In the genomic region with DNA sequence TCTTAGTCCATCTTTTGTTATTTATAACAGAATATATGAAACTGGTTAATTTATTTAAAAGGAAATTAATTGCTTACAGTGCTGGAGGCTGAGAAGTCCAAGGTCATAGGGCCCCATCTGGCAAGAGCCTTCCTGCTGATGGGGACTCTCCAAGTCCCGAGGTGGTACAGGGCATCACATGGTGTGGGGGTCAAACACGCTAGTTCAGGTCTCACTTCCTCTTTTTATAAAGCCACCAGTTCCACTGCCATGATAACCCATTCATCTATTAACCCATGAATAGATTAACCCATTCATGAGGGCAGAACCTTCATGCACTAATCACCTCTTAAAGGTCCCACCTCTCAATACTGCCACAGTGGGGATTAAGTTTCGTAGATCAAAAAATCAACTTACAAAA, we compare ENCODE assay signal across 18 cellular contexts.
A peak's percentile ranks its signal among the peaks of the same experiment; 100 is the strongest.
DNase-seq lines count a peak whose midpoint lies in the region; ATAC-seq lines count a peak whose summit lies in the region.
"Had no signal": no experiment of that assay in that cellular context is flagged by ENCODE, and none has a peak within 500 bp of the region (broad histone marks: within the 10 kb centered on the region; RNA-seq: fewer than 3 reads in every experiment).

No MANE protein-coding gene starts in this region.

- no peak for DNase-seq in head of caudate nucleus
- no peak for DNase-seq in activated T-cell treated with anti-CD3 and anti-CD28 coated beads for 4 hours
- DNase-seq in NCI-H2171 (lab: John Stamatoyannopoulos, UW), result no peak
- no peak for DNase-seq in CD4-positive, alpha-beta memory T cell
- DNase-seq: activated CD8-positive, alpha-beta memory T cell treated with anti-CD3 and anti-CD28 coated beads for 24 hours; activated naive CD4-positive, alpha-beta T cell treated with Interleukin-2 at 50 U/mL for 16 hours; CD4-positive, CD25-positive, alpha-beta regulatory T cell; dorsolateral prefrontal cortex; hypothalamus; left cardiac atrium; MG63; mucosa of descending colon had no signal

- no peaks in the 10 kb centered on the region for H3K27me3 ChIP-seq in CD4-positive, alpha-beta memory T cell (ENCODE audit: insufficient read depth, low read length)
- H3K27me3 ChIP-seq: dorsolateral prefrontal cortex, MG63 had no signal

- intact Hi-C loops in head of caudate nucleus (cut with DNase I), result no loop called here
- intact Hi-C loops in CD4-positive, alpha-beta memory T cell (cut with micrococcal nuclease), result no loop called here

- no peak overlapping the region for H3K27ac ChIP-seq in CD4-positive, alpha-beta memory T cell (ENCODE audit: low read depth, low read length)
- H3K27ac ChIP-seq: dorsolateral prefrontal cortex, SK-N-MC had no signal

- ATAC-seq in GM19395 (IDR thresholded peaks at IDR 0.05; ENCODE audit: unreplicated experiment) (peak; percentile 82), HG02759 (IDR thresholded peaks at IDR 0.05; ENCODE audit: unreplicated experiment) (peak; percentile 98), HG03439 (IDR thresholded peaks at IDR 0.05; ENCODE audit: unreplicated experiment) (peak; percentile 67)
- ATAC-seq in stimulated activated memory B cell treated with anti-CD40 and anti-IgM and Interleukin-4, amounts not matched to agents 10 μg/mL and 1 μg/mL and 100 μg/mL, for 72 hours, result peak; percentile 65
- ATAC-seq: left cardiac atrium, mucosa of descending colon had no signal

- CTCF ChIA-PET in CD4-positive, alpha-beta memory T cell (lab: Charles Lee; ENCODE audit: partially characterized antibody), result no interaction called here

- no peaks in the 10 kb centered on the region for H3K36me3 ChIP-seq in CD4-positive, alpha-beta memory T cell (ENCODE audit: insufficient read depth, low read length)
- H3K36me3 ChIP-seq: MG63 had no signal

- no peaks in the 10 kb centered on the region for H3K4me1 Mint-ChIP-seq in stimulated activated memory B cell treated with anti-CD40 and anti-IgM and Interleukin-4, amounts not matched to agents 10 μg/mL and 1 μg/mL and 100 μg/mL, for 72 hours
- no peaks in the 10 kb centered on the region for H3K4me1 Mint-ChIP-seq in CD4-positive, alpha-beta memory T cell
- H3K4me1 Mint-ChIP-seq: brain; CD4-positive, CD25-positive, alpha-beta regulatory T cell had no signal

- no peaks in the 10 kb centered on the region for H3K36me3 Mint-ChIP-seq in stimulated activated memory B cell treated with anti-CD40 and anti-IgM and Interleukin-4, amounts not matched to agents 10 μg/mL and 1 μg/mL and 100 μg/mL, for 72 hours
- H3K36me3 Mint-ChIP-seq in CD4-positive, alpha-beta memory T cell, result no peaks in the 10 kb centered on the region
- H3K36me3 Mint-ChIP-seq: brain; CD4-positive, CD25-positive, alpha-beta regulatory T cell had no signal

- H3K9me3 ChIP-seq in CD4-positive, alpha-beta memory T cell (ENCODE audit: control insufficient read depth in 1 of 2, low read length in 2 of 2), result no peaks in the 10 kb centered on the region
- H3K9me3 ChIP-seq: MG63, mucosa of descending colon had no signal

- H3K9me3 Mint-ChIP-seq in stimulated activated memory B cell treated with anti-CD40 and anti-IgM and Interleukin-4, amounts not matched to agents 10 μg/mL and 1 μg/mL and 100 μg/mL, for 72 hours, result no peaks in the 10 kb centered on the region
- peaks cover 0 to 6% (median under 1%) of the 10 kb centered on the region in 8 donors for H3K9me3 Mint-ChIP-seq in CD4-positive, alpha-beta memory T cell

- no peak overlapping the region for H3K4me3 Mint-ChIP-seq in stimulated activated memory B cell treated with anti-CD40 and anti-IgM and Interleukin-4, amounts not matched to agents 10 μg/mL and 1 μg/mL and 100 μg/mL, for 72 hours
- no peak overlapping the region for H3K4me3 Mint-ChIP-seq in CD4-positive, alpha-beta memory T cell
- H3K4me3 Mint-ChIP-seq: brain; CD4-positive, CD25-positive, alpha-beta regulatory T cell had no signal

- H3K4me1 ChIP-seq in CD4-positive, alpha-beta memory T cell (ENCODE audit: insufficient read depth, low read length), result no peaks in the 10 kb centered on the region

- H3K27ac Mint-ChIP-seq in stimulated activated memory B cell treated with anti-CD40 and anti-IgM and Interleukin-4, amounts not matched to agents 10 μg/mL and 1 μg/mL and 100 μg/mL, for 72 hours, result no peak overlapping the region
- no peak overlapping the region for H3K27ac Mint-ChIP-seq in CD4-positive, alpha-beta memory T cell
- H3K27ac Mint-ChIP-seq: brain; CD4-positive, CD25-positive, alpha-beta regulatory T cell had no signal

- H3K27me3 Mint-ChIP-seq in stimulated activated memory B cell treated with anti-CD40 and anti-IgM and Interleukin-4, amounts not matched to agents 10 μg/mL and 1 μg/mL and 100 μg/mL, for 72 hours, result no peaks in the 10 kb centered on the region
- H3K27me3 Mint-ChIP-seq in CD4-positive, alpha-beta memory T cell, result no peaks in the 10 kb centered on the region
- H3K27me3 Mint-ChIP-seq: CD4-positive, CD25-positive, alpha-beta regulatory T cell had no signal

- POLR2A ChIA-PET in CD4-positive, alpha-beta memory T cell (lab: Charles Lee; ENCODE audit: partially characterized antibody), result no interaction called here

- no peak overlapping the region for H3K4me3 ChIP-seq in CD4-positive, alpha-beta memory T cell (ENCODE audit: low read length in 2 of 2)
- H3K4me3 ChIP-seq: dorsolateral prefrontal cortex, MG63, mucosa of descending colon, SK-N-MC had no signal
